Comparison of ENCODE assay signal across 21 cellular contexts in the genomic region with DNA sequence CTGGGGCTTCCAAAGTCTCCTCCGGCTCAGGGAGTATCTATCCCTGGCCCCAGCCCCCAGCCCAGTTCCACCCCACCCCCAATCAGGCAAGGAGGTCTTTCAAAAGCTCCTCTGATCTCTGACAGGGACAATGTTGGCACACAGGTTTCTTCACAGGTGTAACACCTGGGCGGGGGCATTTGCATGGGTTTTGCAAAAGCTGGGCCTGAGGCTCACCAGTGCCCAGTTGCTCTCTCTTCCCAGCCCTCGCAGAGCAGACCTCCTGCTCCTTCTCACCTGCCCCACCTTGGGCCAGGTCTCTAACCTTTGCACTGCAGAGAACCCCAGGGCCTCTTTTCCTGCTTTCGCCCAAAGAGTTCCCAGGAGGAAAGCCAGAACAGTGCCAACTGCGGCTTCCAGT. TPM values are rescaled to one million over a fixed set of nuclear protein-coding genes. Genes with fewer than 3 reads are reported as not detected.
DNase-seq lines count a peak whose midpoint lies in the region; ATAC-seq, FAIRE-seq and TF ChIP-seq lines count a peak whose summit lies in the region.
"Had no signal": no experiment of that assay in that cellular context is flagged by ENCODE, and none has a peak within 500 bp of the region (broad histone marks: within the 10 kb centered on the region; RNA-seq: fewer than 3 reads in every experiment).

No MANE protein-coding gene starts in this region.

- H3K4me3 ChIP-seq in keratinocyte (ENCODE audit: control insufficient read depth in 2 of 3, extremely low read depth in 1 of 3, insufficient read depth in 2 of 3, low read depth in 1 of 3, low read length in 3 of 3) (no peak overlapping the region), tibial nerve (no peak overlapping the region)
- H3K4me3 ChIP-seq: heart left ventricle, psoas muscle had no signal

- POLR2A ChIA-PET in RWPE1 (lab: Yijun Ruan, JAX; ENCODE audit: low non-redundant PET), result no interaction called here

- peak overlapping the region; percentile 33 for H3K27ac ChIP-seq in RWPE1
- H3K27ac ChIP-seq in keratinocyte (ENCODE audit: control insufficient read depth, insufficient read depth, low read length), result no peak overlapping the region
- H3K27ac ChIP-seq in tibial nerve, result peak overlapping the region; percentile 17 to 71 (median 52)
- H3K27ac ChIP-seq: heart left ventricle, psoas muscle had no signal

- no peaks in the 10 kb centered on the region for H3K79me2 ChIP-seq in keratinocyte (ENCODE audit: control insufficient read depth, insufficient read depth, low read length)

- no peaks in the 10 kb centered on the region for H3K36me3 ChIP-seq in keratinocyte (ENCODE audit: control insufficient read depth in 2 of 2, extremely low read depth in 1 of 2, insufficient read depth in 2 of 2, low read length in 2 of 2)
- H3K36me3 ChIP-seq in tibial nerve, result no peaks in the 10 kb centered on the region
- H3K36me3 ChIP-seq: heart left ventricle had no signal

- no peak for ATAC-seq in GM19324 (IDR thresholded peaks at IDR 0.05; ENCODE audit: low FRiP score, unreplicated experiment)
- ATAC-seq: activated T-cell treated with anti-CD3 and anti-CD28 coated beads, Interleukin-2, amount 50 U/mL, for 4 hours; HCT116; heart left ventricle; psoas muscle had no signal

- H3K9me3 ChIP-seq in keratinocyte (ENCODE audit: control insufficient read depth, low read depth, low read length), result no peaks in the 10 kb centered on the region
- no peaks in the 10 kb centered on the region for H3K9me3 ChIP-seq in tibial nerve
- H3K9me3 ChIP-seq: heart left ventricle, psoas muscle had no signal

- no peaks in the 10 kb centered on the region for H4K20me1 ChIP-seq in keratinocyte (ENCODE audit: control insufficient read depth, extremely low read depth, insufficient read depth, low read length)

- no peaks in the 10 kb centered on the region for H3K27me3 Mint-ChIP-seq in activated naive CD4-positive, alpha-beta T cell treated with anti-CD3 and anti-CD28 coated beads for 36 hours (ENCODE audit: low read depth)

- dilution Hi-C loops in keratinocyte (cut with MboI; ENCODE audit: extremely low pct_ligation_motif_present, low sequenced_read_pairs), result loop anchor here (10.0 kb wide), 1 partner anchor 129 kb away; no protein-coding TSS in a partner anchor

- no peaks in the 10 kb centered on the region for H3K9me3 Mint-ChIP-seq in activated naive CD4-positive, alpha-beta T cell treated with anti-CD3 and anti-CD28 coated beads for 36 hours
- H3K9me3 Mint-ChIP-seq: activated T-cell treated with anti-CD3 and anti-CD28 coated beads, Interleukin-2, amount 50 U/mL, for 4 hours had no signal

- no peak overlapping the region for H3K4me2 ChIP-seq in keratinocyte (ENCODE audit: control insufficient read depth, extremely low read depth, insufficient read depth, low read depth, low read length)

- no peak for DNase-seq in activated naive CD4-positive, alpha-beta T cell treated with anti-CD3 and anti-CD28 coated beads for 36 hours
- DNase-seq in activated naive CD4-positive, alpha-beta T cell (lab: John Stamatoyannopoulos, UW), result no peak
- no peak for DNase-seq in RWPE1 (ENCODE audit: low spot score)
- no peak for DNase-seq in keratinocyte (ENCODE audit: low read depth, low spot score)
- no peak for DNase-seq in tibial nerve (ENCODE audit: low spot score in 2 of 2)
- no peak for DNase-seq in nucleus accumbens (lab: John Stamatoyannopoulos, UW)
- DNase-seq in GDM1 (lab: John Stamatoyannopoulos, UW), result no peak
- DNase-seq: ACHN; activated CD4-positive, alpha-beta T cell treated with anti-CD3 and anti-CD28 coated beads for 1 hour; activated T-cell treated with anti-CD3 and anti-CD28 coated beads, Interleukin-2, amount 50 U/mL, for 4 hours; cortex of kidney; heart left ventricle; kidney glomerular epithelial cell; NCI-H1436 treated with DMSO at 0.1 percent for 48 hours; psoas muscle had no signal

- peak overlapping the region; percentile 37 for H2AFZ ChIP-seq in keratinocyte (ENCODE audit: control insufficient read depth, low read length)

- no peak for FAIRE-seq in keratinocyte (lab: Jason Lieb, UNC)
- FAIRE-seq: G401.6 had no signal

- no peaks in the 10 kb centered on the region for H3K9me1 ChIP-seq in keratinocyte (ENCODE audit: control insufficient read depth, extremely low read depth, insufficient read depth, low read length)

- H3K27me3 ChIP-seq in keratinocyte (ENCODE audit: control insufficient read depth, extremely low read depth, insufficient read depth, low read length) (peaks cover 14% of the 10 kb centered on the region), tibial nerve (peaks cover 0 to under 1% of the 10 kb centered on the region in 2 donors)
- H3K27me3 ChIP-seq: heart left ventricle had no signal

- H3K9ac ChIP-seq in keratinocyte (ENCODE audit: control insufficient read depth, extremely low read depth, insufficient read depth, low read length), result no peak overlapping the region

- TF ChIP-seq CTCF in RWPE1 (conservative IDR thresholded peaks at IDR 0.05; ENCODE audit: low read depth), result no peak
- TF ChIP-seq CTCF in keratinocyte (optimal IDR thresholded peaks at IDR 0.05 in 1 of 3, IDR thresholded peaks at IDR 0.05 in 1 of 3, conservative IDR thresholded peaks at IDR 0.05 in 1 of 3; ENCODE audit: extremely low read depth in 1 of 3, insufficient read depth in 2 of 3, low read length in 3 of 3), result no peak
- no peak for TF ChIP-seq CTCF in tibial nerve (IDR thresholded peaks at IDR 0.05)

- CTCF ChIA-PET in activated naive CD4-positive, alpha-beta T cell treated with anti-CD3 and anti-CD28 coated beads for 36 hours (lab: Charles Lee), result interaction anchor here (0.7 to 26.8 kb wide), 8 partner anchors 18 to 189 kb away, joined by 3 to 1193 read pairs (median 8); a partner anchor contains a TSS
- CTCF ChIA-PET in RWPE1 (lab: Yijun Ruan, JAX), result interaction anchor here (0.6 to 7.1 kb wide), 4 partner anchors 8 to 176 kb away, joined by 3 to 38 read pairs (median 3); no protein-coding TSS in a partner anchor

- peaks cover 7% of the 10 kb centered on the region for H3K4me1 ChIP-seq in keratinocyte (ENCODE audit: control insufficient read depth, extremely low read depth, insufficient read depth, low read length)
- peaks cover 0 to 50% (median 37%) of the 10 kb centered on the region in 4 donors for H3K4me1 ChIP-seq in tibial nerve
- H3K4me1 ChIP-seq: psoas muscle had no signal

- intact Hi-C loops in activated naive CD4-positive, alpha-beta T cell treated with anti-CD3 and anti-CD28 coated beads for 36 hours (cut with micrococcal nuclease), result no loop called here

- H3K27ac Mint-ChIP-seq in activated naive CD4-positive, alpha-beta T cell treated with anti-CD3 and anti-CD28 coated beads for 36 hours, result peak overlapping the region; percentile 86

- TF ChIP-seq EP300 in tibial nerve (IDR thresholded peaks at IDR 0.05), result no peak

- peaks cover 4% of the 10 kb centered on the region for H3K36me3 Mint-ChIP-seq in activated naive CD4-positive, alpha-beta T cell treated with anti-CD3 and anti-CD28 coated beads for 36 hours (ENCODE audit: low read depth)

- WGBS in tibial nerve, 2 donors, result 77 to 87% methylated on average over 5 of the region's 5 CpGs

- no peak for TF ChIP-seq POLR2A in tibial nerve (IDR thresholded peaks at IDR 0.05)

- H3K4me3 Mint-ChIP-seq in activated naive CD4-positive, alpha-beta T cell treated with anti-CD3 and anti-CD28 coated beads for 36 hours, result no peak overlapping the region
- H3K4me3 Mint-ChIP-seq: activated T-cell treated with anti-CD3 and anti-CD28 coated beads, Interleukin-2, amount 50 U/mL, for 4 hours had no signal

- H3K4me1 Mint-ChIP-seq in activated naive CD4-positive, alpha-beta T cell treated with anti-CD3 and anti-CD28 coated beads for 36 hours (ENCODE audit: low read depth), result peaks cover 64% of the 10 kb centered on the region

RNA-seq across cellular contexts. Expression of a gene that starts 8.6 kb away (rescaled TPM):
- 100 to 1,000 TPM; 272 to 282 TPM for total RNA-seq in activated naive CD4-positive, alpha-beta T cell treated with anti-CD3 and anti-CD28 coated beads for 36 hours
- polyA plus RNA-seq in keratinocyte, result 14.9 to 41.5 TPM (median 17.2 TPM) in 3 replicates
- polyA plus RNA-seq in keratinocyte (2011; ENCODE audit: low read depth), result 16.8 TPM
- polyA plus RNA-seq in keratinocyte (2011; cell fraction: cytosol; rRNA removed), result 19.4 and 37.7 TPM in 2 replicates
- 40.0 and 50.1 TPM in 2 replicates for polyA plus RNA-seq in keratinocyte (2011; cell fraction: nucleus; rRNA removed)
- polyA plus RNA-seq in keratinocyte (2012; ENCODE audit: low replicate concordance), result 38.6 and 52.8 TPM in 2 replicates
- 22.1 to 111 TPM (median 39.2 TPM) in 3 replicates for polyA minus RNA-seq in keratinocyte
- polyA minus RNA-seq in keratinocyte (2011; cell fraction: cytosol; rRNA and poly(A)+ RNA removed), result 47.0 TPM
- 26.1 and 28.3 TPM in 2 replicates for polyA minus RNA-seq in keratinocyte (2011; cell fraction: nucleus; rRNA and poly(A)+ RNA removed)
- 10 to 100 TPM; 14.9 to 56.4 (median 24.5) TPM for total RNA-seq in tibial nerve

RNA-seq across cellular contexts. Expression of a gene that starts 24.7 kb away (rescaled TPM):
- not detected for total RNA-seq in activated naive CD4-positive, alpha-beta T cell treated with anti-CD3 and anti-CD28 coated beads for 36 hours
- polyA plus RNA-seq in keratinocyte, result 0.04 to 0.09 TPM in 2 of 3 replicates, not detected in the other
- not detected for polyA plus RNA-seq in keratinocyte (2011; ENCODE audit: low read depth)
- 0.06 TPM in 1 of 2 replicates, not detected in the other for polyA plus RNA-seq in keratinocyte (2011; cell fraction: cytosol; rRNA removed)
- polyA plus RNA-seq in keratinocyte (2011; cell fraction: nucleus; rRNA removed), result 0.04 and 0.09 TPM in 2 replicates
- not detected in 2 replicates for polyA plus RNA-seq in keratinocyte (2012; ENCODE audit: low replicate concordance)
- not detected in 3 replicates for polyA minus RNA-seq in keratinocyte
- not detected for polyA minus RNA-seq in keratinocyte (2011; cell fraction: cytosol; rRNA and poly(A)+ RNA removed)
- not detected in 2 replicates for polyA minus RNA-seq in keratinocyte (2011; cell fraction: nucleus; rRNA and poly(A)+ RNA removed)
- not detected for total RNA-seq in tibial nerve
- total RNA-seq: heart left ventricle, NCI-H460, psoas muscle, temporal lobe had no signal
- polyA plus RNA-seq: heart left ventricle had no signal

RNA-seq across cellular contexts. Expression of a gene that starts 39.3 kb away (rescaled TPM):
- not detected for total RNA-seq in activated naive CD4-positive, alpha-beta T cell treated with anti-CD3 and anti-CD28 coated beads for 36 hours
- polyA plus RNA-seq in keratinocyte, result not detected in 3 replicates
- polyA plus RNA-seq in keratinocyte (2011; ENCODE audit: low read depth), result not detected
- not detected in 2 replicates for polyA plus RNA-seq in keratinocyte (2011; cell fraction: cytosol; rRNA removed)
- polyA plus RNA-seq in keratinocyte (2011; cell fraction: nucleus; rRNA removed), result 0.05 and 0.22 TPM in 2 replicates
- not detected in 2 replicates for polyA plus RNA-seq in keratinocyte (2012; ENCODE audit: low replicate concordance)
- polyA minus RNA-seq in keratinocyte, result 0.36 to 0.38 TPM in 2 of 3 replicates, not detected in the other
- polyA minus RNA-seq in keratinocyte (2011; cell fraction: cytosol; rRNA and poly(A)+ RNA removed), result not detected
- polyA minus RNA-seq in keratinocyte (2011; cell fraction: nucleus; rRNA and poly(A)+ RNA removed), result 0.21 and 0.31 TPM in 2 replicates
- total RNA-seq in tibial nerve, result under 1 TPM in 1 of 4 donors, not detected in 3; 0.42 TPM
- total RNA-seq: mucosa of gallbladder, NCI-H460, temporal lobe had no signal
- polyA plus RNA-seq: psoas muscle had no signal

RNA-seq across cellular contexts. Expression of a gene that starts 48.0 kb away (rescaled TPM):
- total RNA-seq in activated naive CD4-positive, alpha-beta T cell treated with anti-CD3 and anti-CD28 coated beads for 36 hours, result under 1 TPM; 0.12 to 0.37 TPM
- polyA plus RNA-seq in keratinocyte, result 3.1 to 23.4 TPM (median 4.8 TPM) in 3 replicates
- polyA plus RNA-seq in keratinocyte (2011; ENCODE audit: low read depth), result 4.3 TPM
- 5.8 and 7.4 TPM in 2 replicates for polyA plus RNA-seq in keratinocyte (2011; cell fraction: cytosol; rRNA removed)
- 19.8 and 26.2 TPM in 2 replicates for polyA plus RNA-seq in keratinocyte (2011; cell fraction: nucleus; rRNA removed)
- 2.6 and 8.5 TPM in 2 replicates for polyA plus RNA-seq in keratinocyte (2012; ENCODE audit: low replicate concordance)
- polyA minus RNA-seq in keratinocyte, result 3.5 to 18.4 TPM (median 10.9 TPM) in 3 replicates
- polyA minus RNA-seq in keratinocyte (2011; cell fraction: cytosol; rRNA and poly(A)+ RNA removed), result 8.1 TPM
- 10.4 and 11.4 TPM in 2 replicates for polyA minus RNA-seq in keratinocyte (2011; cell fraction: nucleus; rRNA and poly(A)+ RNA removed)
- 1 to 10 TPM in 3 of 4 donors, under 1 TPM in 1; 0.44 to 5.1 (median 2.9) TPM for total RNA-seq in tibial nerve
- total RNA-seq: NCI-H460 had no signal

RNA-seq across cellular contexts. Expression of a gene that starts 53.1 kb away (rescaled TPM):
- not detected for total RNA-seq in activated naive CD4-positive, alpha-beta T cell treated with anti-CD3 and anti-CD28 coated beads for 36 hours
- 0.03 TPM in 1 of 3 replicates, not detected in the others for polyA plus RNA-seq in keratinocyte
- not detected for polyA plus RNA-seq in keratinocyte (2011; ENCODE audit: low read depth)
- not detected in 2 replicates for polyA plus RNA-seq in keratinocyte (2011; cell fraction: cytosol; rRNA removed)
- polyA plus RNA-seq in keratinocyte (2011; cell fraction: nucleus; rRNA removed), result 0.13 and 0.27 TPM in 2 replicates
- polyA plus RNA-seq in keratinocyte (2012; ENCODE audit: low replicate concordance), result 0.18 TPM in 1 of 2 replicates, not detected in the other
- not detected in 3 replicates for polyA minus RNA-seq in keratinocyte
- polyA minus RNA-seq in keratinocyte (2011; cell fraction: cytosol; rRNA and poly(A)+ RNA removed), result not detected
- polyA minus RNA-seq in keratinocyte (2011; cell fraction: nucleus; rRNA and poly(A)+ RNA removed), result not detected in 2 replicates
- not detected for total RNA-seq in tibial nerve
- total RNA-seq: mucosa of gallbladder had no signal

Comparison
In these comparisons a context has a peak if more than half of its experiments do, and no peak if none do; other contexts are left out.
1. RNA of a gene that starts 8.6 kb away (total RNA-seq): 272 to 282 TPM in activated naive CD4-positive, alpha-beta T cell treated with anti-CD3 and anti-CD28 coated beads for 36 hours; 14.9 to 56.4 TPM in tibial nerve; every median in the first group is over 4 times any median in the second.